15 cellular contexts compared by ENCODE assay signal in genomic region chr5:79508354-79508753, GRCh38. TPM values are rescaled to one million over a fixed set of nuclear protein-coding genes. Genes with fewer than 3 reads are reported as not detected.
DNase-seq lines count a peak whose midpoint lies in the region; ATAC-seq and TF ChIP-seq lines count a peak whose summit lies in the region.
"Had no signal": no experiment of that assay in that cellular context is flagged by ENCODE, and none has a peak within 500 bp of the region (broad histone marks: within the 10 kb centered on the region; RNA-seq: fewer than 3 reads in every experiment).

No MANE protein-coding gene starts in this region.

- H3K27me3 ChIP-seq in Loucy (ENCODE audit: insufficient read depth, low read length, poor library complexity, severe bottlenecking): no peaks in the 10 kb centered on the region
- no peaks in the 10 kb centered on the region for H3K27me3 ChIP-seq in right cardiac atrium (ENCODE audit: control insufficient read depth, insufficient read depth)
- peaks cover 30 to 46% of the 10 kb centered on the region in 2 donors for H3K27me3 ChIP-seq in left lung

- H4K20me1 ChIP-seq in Loucy (ENCODE audit: insufficient read depth, low read length, poor library complexity, severe bottlenecking): peaks cover 11% of the 10 kb centered on the region

- H3K27ac ChIP-seq in right cardiac atrium (ENCODE audit: low read length) (peak overlapping the region; percentile 40), left lung (no peak overlapping the region)
- H3K27ac ChIP-seq: VCaP had no signal

- H3K36me3 ChIP-seq in Loucy (ENCODE audit: insufficient read depth, low read length) (no peaks in the 10 kb centered on the region), left lung (no peaks in the 10 kb centered on the region)

- TF ChIP-seq CTCF in Loucy (conservative IDR thresholded peaks at IDR 0.05; ENCODE audit: low read length) (no peak), left lung (IDR thresholded peaks at IDR 0.05) (no peak)

- H3K9ac ChIP-seq in Loucy (ENCODE audit: low read depth, low read length, poor library complexity, severe bottlenecking): peak overlapping the region; percentile 74

- H3K4me3 ChIP-seq in Loucy (ENCODE audit: low read length, poor library complexity, severe bottlenecking): peak overlapping the region; percentile 92
- H3K4me3 ChIP-seq in right cardiac atrium (ENCODE audit: low read length): no peak overlapping the region
- no peak overlapping the region for H3K4me3 ChIP-seq in left lung

- H3F3A ChIP-seq in Loucy (ENCODE audit: low read depth): peaks cover 10% of the 10 kb centered on the region; the same call in 1 of the 2 replicates

- DNase-seq in DMS153 treated with DMSO at 0.1 percent for 48 hours (lab: John Stamatoyannopoulos, UW; ENCODE audit: unreplicated experiment) (peak; percentile 2), DMS153 (lab: John Stamatoyannopoulos, UW) (no peak), RPMI8226 (peak; percentile 9), right cardiac atrium (no peak), left lung (no peak)
- DNase-seq in activated effector memory CD4-positive, alpha-beta T cell treated with anti-CD3 and anti-CD28 coated beads, Interleukin-2, amount 50 U/mL, for 16 hours: no peak
- DNase-seq: 8988T; activated CD8-positive, alpha-beta memory T cell treated with anti-CD3 and anti-CD28 coated beads, Interleukin-2, amount 10 ng/mL, durations not matched to agents 7 days and 5 days; activated naive CD4-positive, alpha-beta T cell treated with anti-CD3 and anti-CD28 coated beads, Interleukin-2, amount 50 U/mL, for 16 hours; NCI-H1105; NCI-H446 treated with DMSO at 0.1 percent for 48 hours; SHP77 treated with DMSO at 0.1 percent for 48 hours had no signal

- H3K79me2 ChIP-seq in Loucy (ENCODE audit: insufficient read depth, low read length): peaks cover 78% of the 10 kb centered on the region

- WGBS in right cardiac atrium: 37% methylated on average over 2 of the region's 2 CpGs

- peak overlapping the region; percentile 30; the same call in 1 of the 2 replicates for H2AFZ ChIP-seq in Loucy (ENCODE audit: low read length)

- H3K9me3 ChIP-seq in Loucy (ENCODE audit: insufficient read depth, low read depth, low read length): no peaks in the 10 kb centered on the region
- H3K9me3 ChIP-seq in right cardiac atrium (ENCODE audit: control insufficient read depth, low read length): no peaks in the 10 kb centered on the region
- H3K9me3 ChIP-seq in left lung: no peaks in the 10 kb centered on the region

- no peak for ATAC-seq in right cardiac atrium
- no peak for ATAC-seq in HG03097 (IDR thresholded peaks at IDR 0.05; ENCODE audit: low FRiP score, unreplicated experiment)
- ATAC-seq in left lung: no peak
- ATAC-seq: activated CD8-positive, alpha-beta memory T cell treated with anti-CD3 and anti-CD28 coated beads, Interleukin-2, amount 10 ng/mL, durations not matched to agents 7 days and 5 days had no signal

- H3K9me2 ChIP-seq in Loucy (replicated peaks; ENCODE audit: low read depth, low read length): no peaks in the 10 kb centered on the region

- intact Hi-C loops in right cardiac atrium (cut with DNase I) (no loop called here), left lung (cut with DNase I) (no loop called here)

- H3K4me1 ChIP-seq in Loucy (ENCODE audit: insufficient read depth, low read length, poor library complexity, severe bottlenecking) (peaks cover 87% of the 10 kb centered on the region), right cardiac atrium (ENCODE audit: control insufficient read depth, insufficient read depth, low read length) (no peaks in the 10 kb centered on the region), left lung (peaks cover 2 to 19% of the 10 kb centered on the region in 2 donors)

- H3K4me2 ChIP-seq in Loucy (ENCODE audit: low read depth, low read length, poor library complexity, severe bottlenecking): peak overlapping the region; percentile 84

RNA-seq across cellular contexts. Expression of gene HOMER1, which starts 5.6 kb away (rescaled TPM):
- total RNA-seq in right cardiac atrium: 10 to 100 TPM; 30.7 to 57.6 (median 46.8) TPM
- 10.0 TPM for polyA plus RNA-seq in right cardiac atrium
- total RNA-seq in left lung: 1 to 10 TPM; 4.2 to 4.6 TPM

Comparison
In these comparisons a context has a peak if more than half of its experiments do, and no peak if none do; other contexts are left out.
1. DNase-seq: peak in DMS153 treated with DMSO at 0.1 percent for 48 hours (single experiment) and RPMI8226 (single experiment); none in DMS153 (single experiment), right cardiac atrium (0 of 3), activated effector memory CD4-positive, alpha-beta T cell treated with anti-CD3 and anti-CD28 coated beads, Interleukin-2, amount 50 U/mL, for 16 hours (single experiment) and left lung (0 of 2).
2. RNA of gene HOMER1, which starts 5.6 kb away (total RNA-seq): 30.7 to 57.6 TPM in right cardiac atrium; 4.2 to 4.6 TPM in left lung; every median in the first group is over 4 times any median in the second.